ENCODE assay signal across 1 cellular context in genomic region chr3:45387171-45387570, GRCh38.
TF ChIP-seq lines count a peak whose summit lies in the region.

No MANE protein-coding gene starts in this region.

TF ChIP-seq in IMR-90, 13 proteins besides CTCF, POLR2A, EP300 and RAD21:
- TF ChIP-seq MAFK (IDR thresholded peaks at IDR 0.05; ENCODE audit: low read depth, low read length) (no peak), BHLHE40 (IDR thresholded peaks at IDR 0.05; ENCODE audit: low read depth, low read length) (no peak), CEBPB (IDR thresholded peaks at IDR 0.05; ENCODE audit: low read depth, low read length) (no peak), RCOR1 (IDR thresholded peaks at IDR 0.05; ENCODE audit: insufficient replicate concordance, low read length) (no peak), RFX5 (IDR thresholded peaks at IDR 0.05; ENCODE audit: low read depth, low read length) (no peak), CHD1 (IDR thresholded peaks at IDR 0.05; ENCODE audit: low read depth, low read length) (no peak), NFE2L2 (IDR thresholded peaks at IDR 0.05; ENCODE audit: low read depth, low read length) (no peak), MXI1 (IDR thresholded peaks at IDR 0.05; ENCODE audit: borderline replicate concordance, low read depth, low read length) (no peak), SMC3 (IDR thresholded peaks at IDR 0.05; ENCODE audit: low read depth, low read length) (no peak), MAZ (IDR thresholded peaks at IDR 0.05; ENCODE audit: borderline replicate concordance, low read depth, low read length) (no peak), FOS (IDR thresholded peaks at IDR 0.05; ENCODE audit: low read depth, low read length) (no peak), USF2 (IDR thresholded peaks at IDR 0.05; ENCODE audit: low read depth, low read length) (no peak), ELK1 (IDR thresholded peaks at IDR 0.05; ENCODE audit: borderline replicate concordance, low read depth, low read length) (no peak)
